17 cellular contexts compared by ENCODE assay signal in the genomic region with DNA sequence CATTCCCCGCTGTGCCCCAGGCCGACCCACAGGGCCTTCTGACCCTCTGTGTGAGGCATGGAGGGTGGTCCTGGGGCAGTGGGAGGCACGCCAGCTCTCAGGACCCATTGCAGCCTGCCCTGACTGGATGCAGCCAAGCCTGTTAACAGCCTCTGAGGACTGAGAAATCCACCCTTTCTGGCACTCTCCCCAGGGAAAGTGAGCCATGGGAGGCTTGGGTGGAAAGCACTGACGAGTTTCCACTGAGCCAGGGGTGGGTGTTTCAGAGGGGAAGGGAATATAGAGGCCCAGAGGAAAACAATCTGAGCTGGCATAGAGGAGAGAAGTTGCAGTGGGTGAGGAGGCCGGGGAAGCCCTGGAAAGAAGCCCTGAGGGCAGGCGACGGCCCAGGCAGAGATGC. TPM values are rescaled to one million over a fixed set of nuclear protein-coding genes. Genes with fewer than 3 reads are reported as not detected.
DNase-seq lines count a peak whose midpoint lies in the region; ATAC-seq and TF ChIP-seq lines count a peak whose summit lies in the region.
"Had no signal": no experiment of that assay in that cellular context is flagged by ENCODE, and none has a peak within 500 bp of the region (broad histone marks: within the 10 kb centered on the region; RNA-seq: fewer than 3 reads in every experiment).

No MANE protein-coding gene starts in this region.

- intact Hi-C loops in Right ventricle myocardium superior (cut with DNase I): no loop called here

- H3K27ac ChIP-seq in BLaER1 (0 out of 2 replicates have a peak overlapping the region, but pooled peaks have one; percentile 28), HEK293 (ENCODE audit: extremely low read depth, low read depth, low read length) (no peak overlapping the region)
- H3K27ac ChIP-seq: KMS-11 had no signal

- H4K20me1 ChIP-seq in BLaER1: no peaks in the 10 kb centered on the region

- H3K9me3 ChIP-seq in BLaER1 (peaks cover 11% of the 10 kb centered on the region; the same call in 1 of the 2 replicates), HEK293 (ENCODE audit: control insufficient read depth, insufficient read depth, low read depth, low read length) (no peaks in the 10 kb centered on the region; the same call in 1 of the 2 replicates)

- peak; percentile 8 for DNase-seq in fibroblast of the aortic adventitia (ENCODE audit: low read depth)
- peak; percentile 43 for DNase-seq in retina
- DNase-seq in Right ventricle myocardium superior: no peak
- no peak for DNase-seq in stimulated activated naive CD4-positive, alpha-beta T cell treated with Interleukin-2 at 50 U/mL for 16 hours (lab: John Stamatoyannopoulos, UW)
- DNase-seq: CD4-positive, alpha-beta memory T cell; DMS53; DND-41; EL; GOT3; H7 had no signal

- peaks cover 34% of the 10 kb centered on the region for H3K4me1 ChIP-seq in BLaER1
- H3K4me1 ChIP-seq in HEK293 (ENCODE audit: control insufficient read depth, insufficient read depth, low read length): no peaks in the 10 kb centered on the region; the same call in 1 of the 2 replicates

- ATAC-seq in GM21786 (IDR thresholded peaks at IDR 0.05; ENCODE audit: unreplicated experiment) (no peak), Right ventricle myocardium superior (ENCODE audit: poor library complexity) (no peak)
- ATAC-seq: HCT116 had no signal

- POLR2A ChIA-PET in HEK293 (lab: Yijun Ruan, JAX): interaction anchor here (0.7 kb wide), 1 partner anchor 41 kb away, joined by 4 read pairs; no protein-coding TSS in a partner anchor

- TF ChIP-seq CTCF in HEK293 (tag by site-specific recombination; IDR thresholded peaks at IDR 0.05) (no peak), fibroblast of the aortic adventitia (IDR thresholded peaks at IDR 0.05; ENCODE audit: insufficient read depth, low read length) (no peak)

- no peaks in the 10 kb centered on the region for H3K27me3 ChIP-seq in BLaER1

- CTCF ChIA-PET in HEK293 (lab: Yijun Ruan, JAX): interaction anchor here (0.7 to 4.0 kb wide), 6 partner anchors 14 to 151 kb away, joined by 3 to 16 read pairs (median 4); no protein-coding TSS in a partner anchor

- H3K4me2 ChIP-seq in BLaER1: no peak overlapping the region
- H3K4me2 ChIP-seq: KMS-11 had no signal

- no peak overlapping the region for H3K9ac ChIP-seq in BLaER1
- H3K9ac ChIP-seq: KMS-11 had no signal

- H3K36me3 ChIP-seq in BLaER1: no peaks in the 10 kb centered on the region
- H3K36me3 ChIP-seq in HEK293 (ENCODE audit: control insufficient read depth in 2 of 2, insufficient read depth in 1 of 2, low read length in 2 of 2): no peaks in the 10 kb centered on the region; a peak in 1 of 3 replicates

- no peak overlapping the region for H3K4me3 ChIP-seq in BLaER1
- H3K4me3 ChIP-seq in HEK293 (ENCODE audit: low read depth, low read length): no peak overlapping the region
- no peak overlapping the region for H3K4me3 ChIP-seq in fibroblast of the aortic adventitia (ENCODE audit: low read depth, low read length)

TF ChIP-seq in HEK293, 187 proteins besides CTCF, POLR2A, EP300 and RAD21:
- TF ChIP-seq ZNF792 (tag by site-specific recombination; IDR thresholded peaks at IDR 0.05) (no peak), PRDM1 (tag by site-specific recombination; IDR thresholded peaks at IDR 0.05) (peak; percentile 43; the same call in 1 of the 2 replicates), ZIC2 (tag by site-specific recombination; IDR thresholded peaks at IDR 0.05) (peak; percentile 7; the same call in 1 of the 2 replicates)
TF ChIP-seq in HEK293: peak in this region for 2.

RNA-seq across cellular contexts. Expression of gene SLC7A10, which starts 30.6 kb away (rescaled TPM):
- not detected in 2 replicates for total RNA-seq in fibroblast of the aortic adventitia (ENCODE audit: low replicate concordance)
- total RNA-seq in Right ventricle myocardium superior: 0.13 TPM
- total RNA-seq: A172; CD4-positive, alpha-beta memory T cell; HT-29 had no signal

RNA-seq across cellular contexts. Expression of gene CEBPA, which starts 46.1 kb away (rescaled TPM):
- total RNA-seq in fibroblast of the aortic adventitia (ENCODE audit: low replicate concordance) (0.18 TPM in 1 of 2 replicates, not detected in the other), Right ventricle myocardium superior (3.4 TPM)

Comparison
In these comparisons a context has a peak if more than half of its experiments do, and no peak if none do; other contexts are left out.
1. DNase-seq: peak in fibroblast of the aortic adventitia (single experiment) and retina (single experiment); none in Right ventricle myocardium superior (single experiment) and stimulated activated naive CD4-positive, alpha-beta T cell treated with Interleukin-2 at 50 U/mL for 16 hours (single experiment).